ENCODE assay signal across 16 cellular contexts in the genomic region with DNA sequence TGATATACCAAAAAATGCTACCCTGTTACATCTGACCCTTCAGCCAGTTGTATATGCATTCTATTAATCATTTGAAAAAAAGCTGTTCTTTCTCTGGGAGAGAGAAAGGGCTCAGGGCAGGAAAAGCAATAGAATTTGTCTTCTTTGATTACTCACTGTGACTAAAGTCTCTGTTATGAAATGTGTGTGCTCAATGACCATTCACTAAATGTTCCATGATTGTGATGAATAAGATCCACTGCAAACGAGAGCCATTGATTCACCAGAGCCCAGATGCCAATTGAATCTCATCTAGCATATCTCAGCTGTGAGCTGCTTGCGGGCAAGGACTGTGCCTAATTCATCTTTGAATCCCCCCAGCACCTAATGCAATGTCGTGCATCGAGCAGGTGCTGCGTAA.
A peak's percentile ranks its signal among the peaks of the same experiment; 100 is the strongest.
DNase-seq lines count a peak whose midpoint lies in the region; ATAC-seq and TF ChIP-seq lines count a peak whose summit lies in the region.
"Had no signal": no experiment of that assay in that cellular context is flagged by ENCODE, and none has a peak within 500 bp of the region (broad histone marks: within the 10 kb centered on the region; RNA-seq: fewer than 3 reads in every experiment).

No MANE protein-coding gene starts in this region.

- H3K4me2 ChIP-seq in mammary epithelial cell (ENCODE audit: insufficient read depth, low read depth, low read length), result no peak overlapping the region

- TF ChIP-seq CTCF in mammary epithelial cell (conservative IDR thresholded peaks at IDR 0.05 in 1 of 2, IDR thresholded peaks at IDR 0.05 in 1 of 2; ENCODE audit: extremely low read depth in 1 of 2, insufficient read depth in 1 of 2, low read depth in 1 of 2, low read length in 2 of 2) (no peak), breast epithelium (IDR thresholded peaks at IDR 0.05) (no peak), astrocyte of the spinal cord (IDR thresholded peaks at IDR 0.05; ENCODE audit: low read depth, low read length) (no peak), nephron progenitor cell (IDR thresholded peaks at IDR 0.05) (no peak), Caco-2 (IDR thresholded peaks at IDR 0.05; ENCODE audit: insufficient read depth in 1 of 2, low read depth in 1 of 2, low read length in 1 of 2, severe bottlenecking in 1 of 2, unreplicated experiment in 1 of 2) (no peak)

- ATAC-seq in stimulated activated effector memory CD8-positive, alpha-beta T cell treated with anti-CD3 and anti-CD28 coated beads, Interleukin-12 subunit alpha, Interleukin-12 subunit beta, amount 100 ng/mL, for 72 hours, result no peak
- ATAC-seq: CD8-positive, alpha-beta T cell; GM12878 had no signal

- BruUV-seq in mammary epithelial cell (replicated peaks; lab: Mats Ljungman, UMichigan) (no TSS peak), Caco-2 (replicated peaks; lab: Mats Ljungman, UMichigan) (no TSS peak)

- H3K27ac Mint-ChIP-seq in nephron progenitor cell (no peak overlapping the region), Caco-2 (ENCODE audit: unreplicated experiment) (no peak overlapping the region)
- H3K27ac Mint-ChIP-seq in stimulated activated effector memory CD8-positive, alpha-beta T cell treated with anti-CD3 and anti-CD28 coated beads, Interleukin-12 subunit alpha, Interleukin-12 subunit beta, amount 100 ng/mL, for 72 hours, result no peak overlapping the region
- H3K27ac Mint-ChIP-seq: CD14-positive monocyte; CD8-positive, alpha-beta T cell had no signal

- TF ChIP-seq POLR2A in breast epithelium (IDR thresholded peaks at IDR 0.05), result no peak

- no peaks in the 10 kb centered on the region for H3K36me3 ChIP-seq in mammary epithelial cell (ENCODE audit: insufficient read depth, low read length)
- H3K36me3 ChIP-seq in breast epithelium, result no peaks in the 10 kb centered on the region
- H3K36me3 ChIP-seq in Caco-2 (ENCODE audit: control insufficient read depth, insufficient read depth, low read length), result no peaks in the 10 kb centered on the region

- H2AFZ ChIP-seq in mammary epithelial cell (ENCODE audit: low read depth, low read length), result no peak overlapping the region
- H2AFZ ChIP-seq: GM23248 had no signal

- WGBS in mammary epithelial cell (ENCODE audit: low coverage, missing lambda C conversion rate), result 73% methylated on average over 5 of the region's 5 CpGs

- dilution Hi-C loops in mammary epithelial cell (cut with HindIII; ENCODE audit: low sequenced_read_pairs), result no loop called here

- H3K4me1 Mint-ChIP-seq in nephron progenitor cell (no peaks in the 10 kb centered on the region), Caco-2 (ENCODE audit: low read depth, unreplicated experiment) (no peaks in the 10 kb centered on the region)
- H3K4me1 Mint-ChIP-seq in stimulated activated effector memory CD8-positive, alpha-beta T cell treated with anti-CD3 and anti-CD28 coated beads, Interleukin-12 subunit alpha, Interleukin-12 subunit beta, amount 100 ng/mL, for 72 hours, result no peaks in the 10 kb centered on the region
- H3K4me1 Mint-ChIP-seq: CD14-positive monocyte had no signal

- H3K27ac ChIP-seq in mammary epithelial cell (ENCODE audit: insufficient read depth, low read depth, low read length), result peak overlapping the region; percentile 54
- H3K27ac ChIP-seq in breast epithelium, result no peak overlapping the region
- H3K27ac ChIP-seq: 22Rv1, GM23248, HL-60 had no signal

- H3K9me3 Mint-ChIP-seq in nephron progenitor cell, result no peaks in the 10 kb centered on the region
- peaks cover 15% of the 10 kb centered on the region for H3K9me3 Mint-ChIP-seq in Caco-2 (ENCODE audit: unreplicated experiment)
- peaks cover 10% of the 10 kb centered on the region for H3K9me3 Mint-ChIP-seq in stimulated activated effector memory CD8-positive, alpha-beta T cell treated with anti-CD3 and anti-CD28 coated beads, Interleukin-12 subunit alpha, Interleukin-12 subunit beta, amount 100 ng/mL, for 72 hours
- H3K9me3 Mint-ChIP-seq: CD8-positive, alpha-beta T cell had no signal

- no peaks in the 10 kb centered on the region for H3K9me3 ChIP-seq in mammary epithelial cell (replicated peaks; ENCODE audit: insufficient read depth, low read length)
- no peaks in the 10 kb centered on the region for H3K9me3 ChIP-seq in breast epithelium
- H3K9me3 ChIP-seq in Caco-2, result no peaks in the 10 kb centered on the region

- CTCF ChIA-PET in mammary epithelial cell (lab: Charles Lee; ENCODE audit: low non-redundant PET) (no interaction called here), Caco-2 (lab: Charles Lee) (no interaction called here)

- H4K20me1 ChIP-seq in mammary epithelial cell (ENCODE audit: insufficient read depth, low read length), result no peaks in the 10 kb centered on the region

- in situ Hi-C loops in mammary epithelial cell (cut with MboI; ENCODE audit: low sequenced_read_pairs in 2 of 2) (no loop called here), astrocyte of the spinal cord (cut with HindIII; ENCODE audit: low sequenced_read_pairs) (no loop called here)

- H3K27me3 Mint-ChIP-seq in nephron progenitor cell (ENCODE audit: low read depth, poor library complexity), result peaks cover 22% of the 10 kb centered on the region
- peaks cover 7% of the 10 kb centered on the region for H3K27me3 Mint-ChIP-seq in Caco-2 (ENCODE audit: insufficient read depth, unreplicated experiment)

- H3K4me3 ChIP-seq in mammary epithelial cell (replicated peaks in 1 of 3; ENCODE audit: insufficient read depth in 1 of 3, low read depth in 2 of 3, low read length in 3 of 3) (no peak overlapping the region), breast epithelium (no peak overlapping the region), astrocyte of the spinal cord (ENCODE audit: low read depth, low read length) (no peak overlapping the region), Caco-2 (ENCODE audit: low read depth, low read length) (no peak overlapping the region)
- H3K4me3 ChIP-seq: GM12878, GM23248 had no signal

- H3K36me3 Mint-ChIP-seq in nephron progenitor cell (ENCODE audit: low read depth), result no peaks in the 10 kb centered on the region
- no peaks in the 10 kb centered on the region for H3K36me3 Mint-ChIP-seq in Caco-2 (ENCODE audit: insufficient read depth, unreplicated experiment)
- no peaks in the 10 kb centered on the region for H3K36me3 Mint-ChIP-seq in stimulated activated effector memory CD8-positive, alpha-beta T cell treated with anti-CD3 and anti-CD28 coated beads, Interleukin-12 subunit alpha, Interleukin-12 subunit beta, amount 100 ng/mL, for 72 hours
- H3K36me3 Mint-ChIP-seq: CD14-positive monocyte; CD8-positive, alpha-beta T cell had no signal

- no peaks in the 10 kb centered on the region for H3K79me2 ChIP-seq in mammary epithelial cell (ENCODE audit: insufficient read depth, low read length)

- DNase-seq in mammary epithelial cell (peak; percentile 72), breast epithelium (ENCODE audit: low spot score in 2 of 2) (no peak), astrocyte of the spinal cord (ENCODE audit: low read depth, low spot score) (peak; percentile 24), kidney tubule cell (ENCODE audit: low spot score) (peak; percentile 58), nephron progenitor cell (no peak), Caco-2 (no peak)
- no peak for DNase-seq in activated CD8-positive, alpha-beta memory T cell treated with anti-CD3 and anti-CD28 coated beads for 24 hours
- DNase-seq in stimulated activated effector memory CD8-positive, alpha-beta T cell treated with anti-CD3 and anti-CD28 coated beads, Interleukin-12 subunit alpha, Interleukin-12 subunit beta, amount 100 ng/mL, for 72 hours (ENCODE audit: low spot score in 2 of 2), result no peak
- DNase-seq: CD8-positive, alpha-beta T cell; DMS 273 treated with DMSO at 0.1 percent for 48 hours; GM23248; H7 had no signal

- H3K9ac ChIP-seq in mammary epithelial cell (ENCODE audit: insufficient read depth, low read length), result no peak overlapping the region
- H3K9ac ChIP-seq: GM23248 had no signal

- H3K4me3 Mint-ChIP-seq in nephron progenitor cell (no peak overlapping the region), Caco-2 (ENCODE audit: unreplicated experiment) (no peak overlapping the region)
- H3K4me3 Mint-ChIP-seq in stimulated activated effector memory CD8-positive, alpha-beta T cell treated with anti-CD3 and anti-CD28 coated beads, Interleukin-12 subunit alpha, Interleukin-12 subunit beta, amount 100 ng/mL, for 72 hours, result no peak overlapping the region
- H3K4me3 Mint-ChIP-seq: CD14-positive monocyte; CD8-positive, alpha-beta T cell had no signal

- H3K27me3 ChIP-seq in mammary epithelial cell (ENCODE audit: insufficient read depth, low read length), result no peaks in the 10 kb centered on the region
- H3K27me3 ChIP-seq in breast epithelium, result no peaks in the 10 kb centered on the region
- H3K27me3 ChIP-seq in Caco-2 (replicated peaks; ENCODE audit: control insufficient read depth, insufficient read depth, low read length), result no peaks in the 10 kb centered on the region

- POLR2A ChIA-PET in Caco-2 (lab: Charles Lee), result no interaction called here

- intact Hi-C loops in mammary epithelial cell (cut with micrococcal nuclease), result no loop called here
- intact Hi-C loops in breast epithelium (cut with DNase I; ENCODE audit: low total_unique reads), result no loop called here
- intact Hi-C loops in Caco-2 (cut with micrococcal nuclease; ENCODE audit: unreplicated experiment), result no loop called here

- H3K4me1 ChIP-seq in mammary epithelial cell (ENCODE audit: insufficient read depth, low read length) (peaks cover 36% of the 10 kb centered on the region), breast epithelium (no peaks in the 10 kb centered on the region), Caco-2 (no peaks in the 10 kb centered on the region)

Comparison
In these comparisons a context has a peak if more than half of its experiments do, and no peak if none do; other contexts are left out.
1. DNase-seq: peak in mammary epithelial cell (single experiment), astrocyte of the spinal cord (single experiment) and kidney tubule cell (single experiment); none in breast epithelium (0 of 2), nephron progenitor cell (single experiment), activated CD8-positive, alpha-beta memory T cell treated with anti-CD3 and anti-CD28 coated beads for 24 hours (single experiment), Caco-2 (0 of 2) and stimulated activated effector memory CD8-positive, alpha-beta T cell treated with anti-CD3 and anti-CD28 coated beads, Interleukin-12 subunit alpha, Interleukin-12 subunit beta, amount 100 ng/mL, for 72 hours (0 of 2).